In the genomic region with DNA sequence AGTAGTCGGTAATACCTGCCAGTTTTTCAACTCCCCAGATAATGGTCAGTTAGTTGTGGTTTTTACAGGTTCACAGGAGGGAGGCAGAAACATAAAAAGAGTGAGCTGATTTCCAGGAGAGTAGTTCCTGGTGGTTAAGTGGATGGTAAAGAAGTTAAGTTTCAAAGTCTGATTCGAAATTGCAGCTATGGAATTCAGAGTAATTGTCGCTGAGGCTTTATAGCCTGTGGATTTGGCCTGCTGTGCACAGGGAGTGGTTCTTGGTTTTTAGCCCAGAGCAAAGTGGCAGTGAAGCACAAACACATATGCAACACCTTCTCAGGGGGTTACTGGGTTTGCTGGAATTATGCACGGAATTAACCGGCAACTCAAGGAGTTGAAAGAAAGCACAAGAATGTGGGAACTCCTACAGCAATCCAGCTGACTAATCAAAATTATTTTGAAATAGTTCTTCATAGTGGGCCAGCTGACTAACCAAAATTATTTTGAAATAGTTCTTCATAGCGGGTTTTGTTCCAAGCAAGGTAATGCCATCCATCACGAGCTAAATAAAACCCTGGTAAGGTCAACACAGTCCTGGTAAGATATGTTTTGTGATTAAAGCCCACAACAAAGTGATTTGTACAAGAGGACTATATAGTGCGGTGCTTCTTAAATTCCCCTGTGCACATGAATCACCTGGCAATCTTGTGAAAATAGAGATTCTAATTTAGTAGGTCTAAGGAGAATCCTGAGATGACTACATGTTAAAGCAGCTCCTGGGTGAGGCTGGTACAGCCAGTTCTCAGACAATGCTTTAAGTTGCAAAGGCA, we compare ENCODE assay signal across 1 cellular context.
TF ChIP-seq lines count a peak whose summit lies in the region.

No MANE protein-coding gene starts in this region.

TF ChIP-seq in SK-N-SH, 30 proteins besides CTCF, POLR2A, EP300 and RAD21 (continued from another document):
- TF ChIP-seq, protein P1, sequence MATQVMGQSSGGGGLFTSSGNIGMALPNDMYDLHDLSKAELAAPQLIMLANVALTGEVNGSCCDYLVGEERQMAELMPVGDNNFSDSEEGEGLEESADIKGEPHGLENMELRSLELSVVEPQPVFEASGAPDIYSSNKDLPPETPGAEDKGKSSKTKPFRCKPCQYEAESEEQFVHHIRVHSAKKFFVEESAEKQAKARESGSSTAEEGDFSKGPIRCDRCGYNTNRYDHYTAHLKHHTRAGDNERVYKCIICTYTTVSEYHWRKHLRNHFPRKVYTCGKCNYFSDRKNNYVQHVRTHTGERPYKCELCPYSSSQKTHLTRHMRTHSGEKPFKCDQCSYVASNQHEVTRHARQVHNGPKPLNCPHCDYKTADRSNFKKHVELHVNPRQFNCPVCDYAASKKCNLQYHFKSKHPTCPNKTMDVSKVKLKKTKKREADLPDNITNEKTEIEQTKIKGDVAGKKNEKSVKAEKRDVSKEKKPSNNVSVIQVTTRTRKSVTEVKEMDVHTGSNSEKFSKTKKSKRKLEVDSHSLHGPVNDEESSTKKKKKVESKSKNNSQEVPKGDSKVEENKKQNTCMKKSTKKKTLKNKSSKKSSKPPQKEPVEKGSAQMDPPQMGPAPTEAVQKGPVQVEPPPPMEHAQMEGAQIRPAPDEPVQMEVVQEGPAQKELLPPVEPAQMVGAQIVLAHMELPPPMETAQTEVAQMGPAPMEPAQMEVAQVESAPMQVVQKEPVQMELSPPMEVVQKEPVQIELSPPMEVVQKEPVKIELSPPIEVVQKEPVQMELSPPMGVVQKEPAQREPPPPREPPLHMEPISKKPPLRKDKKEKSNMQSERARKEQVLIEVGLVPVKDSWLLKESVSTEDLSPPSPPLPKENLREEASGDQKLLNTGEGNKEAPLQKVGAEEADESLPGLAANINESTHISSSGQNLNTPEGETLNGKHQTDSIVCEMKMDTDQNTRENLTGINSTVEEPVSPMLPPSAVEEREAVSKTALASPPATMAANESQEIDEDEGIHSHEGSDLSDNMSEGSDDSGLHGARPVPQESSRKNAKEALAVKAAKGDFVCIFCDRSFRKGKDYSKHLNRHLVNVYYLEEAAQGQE (IDR thresholded peaks at IDR 0.05; ENCODE audit: low read depth, low read length), result no peak
- no peak for TF ChIP-seq GATA2 (CRISPR knock-in tag; IDR thresholded peaks at IDR 0.05)
- TF ChIP-seq JUND (IDR thresholded peaks at IDR 0.05), result no peak
- TF ChIP-seq NRF1 (IDR thresholded peaks at IDR 0.05; ENCODE audit: low read depth, low read length), result no peak
- TF ChIP-seq SIN3A (IDR thresholded peaks at IDR 0.05; ENCODE audit: borderline replicate concordance, low read depth, low read length), result no peak
- TF ChIP-seq FOSL2 (IDR thresholded peaks at IDR 0.05; ENCODE audit: borderline replicate concordance, low read depth), result no peak
- no peak for TF ChIP-seq YY1 (IDR thresholded peaks at IDR 0.05; ENCODE audit: low read depth)
- no peak for TF ChIP-seq ZBTB33 (IDR thresholded peaks at IDR 0.05; ENCODE audit: borderline replicate concordance, low read depth)
- TF ChIP-seq IRF3 (IDR thresholded peaks at IDR 0.05; ENCODE audit: low read depth, low read length), result no peak
